ENCODE assay signal across 18 cellular contexts in genomic region chr15:78893538-78893937, GRCh38. TPM values are rescaled to one million over a fixed set of nuclear protein-coding genes. Genes with fewer than 3 reads are reported as not detected.
DNase-seq lines count a peak whose midpoint lies in the region; ATAC-seq, FAIRE-seq and TF ChIP-seq lines count a peak whose summit lies in the region.
"Had no signal": no experiment of that assay in that cellular context is flagged by ENCODE, and none has a peak within 500 bp of the region (broad histone marks: within the 10 kb centered on the region; RNA-seq: fewer than 3 reads in every experiment).

No MANE protein-coding gene starts in this region.

- DNase-seq in GM19239 (ENCODE audit: insufficient read length, low spot score) (no peak), chondrocyte (ENCODE audit: low spot score) (no peak), natural killer cell (no peak), AG08395 (ENCODE audit: low spot score) (no peak)
- DNase-seq: Caco-2; CD4-positive, CD25-positive, alpha-beta regulatory T cell; GDM1; NCI-H1105 treated with DMSO at 0.1 percent for 48 hours; NCI-H187; NCI-H2107; NCI-H2227 treated with DMSO at 0.1 percent for 48 hours; NCI-H510A treated with DMSO at 0.1 percent for 48 hours; SJCRH30 had no signal

- intact Hi-C loops in natural killer cell (cut with micrococcal nuclease), result no loop called here

- H3K36me3 Mint-ChIP-seq in activated T-helper 17 cell treated with anti-CD3 and anti-CD28 coated beads, Interleukin-2, amount 50 U/mL, for 72 hours (ENCODE audit: low read depth), result peaks cover 100% of the 10 kb centered on the region
- H3K36me3 Mint-ChIP-seq in chondrocyte (ENCODE audit: low read depth) (peaks cover 51% of the 10 kb centered on the region), natural killer cell (peaks cover 45% of the 10 kb centered on the region)

- H3K9me3 Mint-ChIP-seq in activated T-helper 17 cell treated with anti-CD3 and anti-CD28 coated beads, Interleukin-2, amount 50 U/mL, for 72 hours, result no peaks in the 10 kb centered on the region
- H3K9me3 Mint-ChIP-seq in chondrocyte (ENCODE audit: low read depth) (no peaks in the 10 kb centered on the region), natural killer cell (no peaks in the 10 kb centered on the region)

- no peaks in the 10 kb centered on the region for H3K27me3 Mint-ChIP-seq in activated T-helper 17 cell treated with anti-CD3 and anti-CD28 coated beads, Interleukin-2, amount 50 U/mL, for 72 hours
- H3K27me3 Mint-ChIP-seq in chondrocyte (ENCODE audit: low read depth), result no peaks in the 10 kb centered on the region
- H3K27me3 Mint-ChIP-seq in natural killer cell (ENCODE audit: low read depth in 2 of 2), result no peaks in the 10 kb centered on the region
- H3K27me3 Mint-ChIP-seq: CD4-positive, CD25-positive, alpha-beta regulatory T cell had no signal

- peak overlapping the region; percentile 59 for H3K27ac Mint-ChIP-seq in activated T-helper 17 cell treated with anti-CD3 and anti-CD28 coated beads, Interleukin-2, amount 50 U/mL, for 72 hours
- H3K27ac Mint-ChIP-seq in chondrocyte (ENCODE audit: unreplicated experiment), result peak overlapping the region; percentile 41
- H3K27ac Mint-ChIP-seq in natural killer cell, result no peak overlapping the region
- H3K27ac Mint-ChIP-seq: CD4-positive, CD25-positive, alpha-beta regulatory T cell had no signal

- ATAC-seq in activated T-helper 17 cell treated with anti-CD3 and anti-CD28 coated beads, Interleukin-2, amount 50 U/mL, for 72 hours (replicated peaks), result no peak
- ATAC-seq in natural killer cell (no peak), GM18867 (IDR thresholded peaks at IDR 0.05; ENCODE audit: unreplicated experiment) (no peak)
- ATAC-seq: K562 had no signal

- H3K4me1 Mint-ChIP-seq in activated T-helper 17 cell treated with anti-CD3 and anti-CD28 coated beads, Interleukin-2, amount 50 U/mL, for 72 hours, result peaks cover 11% of the 10 kb centered on the region
- peaks cover 19% of the 10 kb centered on the region for H3K4me1 Mint-ChIP-seq in chondrocyte (ENCODE audit: low read depth)
- peaks cover 5 to 8% of the 10 kb centered on the region in 2 donors for H3K4me1 Mint-ChIP-seq in natural killer cell

- no peak for TF ChIP-seq CTCF in chondrocyte (IDR thresholded peaks at IDR 0.05)
- TF ChIP-seq CTCF in natural killer cell (IDR thresholded peaks at IDR 0.05), result no peak

- peak; percentile 40 for FAIRE-seq in G401.6 (lab: Jason Lieb, UNC)
- FAIRE-seq in GM19239 (lab: Jason Lieb, UNC), result peak; percentile 61
- FAIRE-seq: H1, K562 had no signal

- peak overlapping the region; percentile 28 for H3K4me3 Mint-ChIP-seq in activated T-helper 17 cell treated with anti-CD3 and anti-CD28 coated beads, Interleukin-2, amount 50 U/mL, for 72 hours
- H3K4me3 Mint-ChIP-seq in chondrocyte (ENCODE audit: unreplicated experiment) (no peak overlapping the region), natural killer cell (no peak overlapping the region)

RNA-seq across cellular contexts. Expression of gene MORF4L1, which starts 20.8 kb away (rescaled TPM):
- total RNA-seq in activated T-helper 17 cell treated with anti-CD3 and anti-CD28 coated beads, Interleukin-2, amount 50 U/mL, for 72 hours, result 100 to 1,000 TPM; 242 to 244 TPM
- total RNA-seq in chondrocyte, result 491 to 545 TPM (median 512 TPM) in 3 replicates
- total RNA-seq in natural killer cell, result 100 to 1,000 TPM; 316 to 348 (median 329) TPM

RNA-seq across cellular contexts. Expression of gene CTSH, which starts 51.3 kb away (rescaled TPM):
- total RNA-seq in activated T-helper 17 cell treated with anti-CD3 and anti-CD28 coated beads, Interleukin-2, amount 50 U/mL, for 72 hours, result 100 to 1,000 TPM; 306 to 503 TPM
- 12.0 to 22.5 TPM (median 22.0 TPM) in 3 replicates for total RNA-seq in chondrocyte
- total RNA-seq in natural killer cell, result 10 to 100 TPM in 1 of 3 donors, 1 to 10 TPM in 2; 8.8 to 18.1 (median 9.7) TPM

Comparison
In these comparisons a context has a peak if more than half of its experiments do, and no peak if none do; other contexts are left out.
1. H3K27ac Mint-ChIP-seq: peak in activated T-helper 17 cell treated with anti-CD3 and anti-CD28 coated beads, Interleukin-2, amount 50 U/mL, for 72 hours (single experiment) and chondrocyte (single experiment); none in natural killer cell (0 of 2).
2. RNA of gene CTSH, which starts 51.3 kb away (total RNA-seq): 306 to 503 TPM in activated T-helper 17 cell treated with anti-CD3 and anti-CD28 coated beads, Interleukin-2, amount 50 U/mL, for 72 hours; 12.0 to 22.5 TPM in chondrocyte and 8.8 to 18.1 TPM in natural killer cell; every median in the first group is over 10 times any median in the second.